ENCODE assay signal across 15 cellular contexts in genomic region chr22:31652911-31653684, GRCh38. TPM values are rescaled to one million over a fixed set of nuclear protein-coding genes. Genes with fewer than 3 reads are reported as not detected.
DNase-seq lines count a peak whose midpoint lies in the region; ATAC-seq, FAIRE-seq and TF ChIP-seq lines count a peak whose summit lies in the region.
"Had no signal": no experiment of that assay in that cellular context is flagged by ENCODE, and none has a peak within 500 bp of the region (broad histone marks: within the 10 kb centered on the region; RNA-seq: fewer than 3 reads in every experiment).

No MANE protein-coding gene starts in this region.

- peak overlapping the region; percentile 92 for H3K27ac Mint-ChIP-seq in T-helper 17 cell
- H3K27ac Mint-ChIP-seq: T-helper 1 cell treated with Interleukin-12 subunit alpha and Interleukin-12 subunit beta and Interleukin-4 antibody, amounts not matched to agents 30 μg/mL and 1 μg/mL, for 36 hours had no signal

- no peaks in the 10 kb centered on the region for H3K27me3 Mint-ChIP-seq in T-helper 17 cell

- peak; percentile 16 for DNase-seq in COR-L47 (lab: John Stamatoyannopoulos, UW)
- peak; percentile 62 for DNase-seq in LNCaP clone FGC (ENCODE audit: low read depth)
- no peak for DNase-seq in T-helper 17 cell
- DNase-seq in activated effector memory CD4-positive, alpha-beta T cell treated with anti-CD3 and anti-CD28 coated beads, Interleukin-2, amount 50 U/mL, for 16 hours = no peak
- DNase-seq in SHP77 treated with DMSO at 0.1 percent for 48 hours (lab: John Stamatoyannopoulos, UW) = no peak
- DNase-seq in urothelium cell line (ENCODE audit: low spot score) = no peak
- DNase-seq: activated CD4-positive, alpha-beta T cell treated with anti-CD3 and anti-CD28 coated beads, Interleukin-2, amount 50 U/mL, for 1 hour; anterior cingulate cortex; dermis blood vessel endothelial cell; NCI-H1436; stimulated activated CD4-positive, alpha-beta T cell treated with anti-CD3 and anti-CD28 coated beads, Interleukin-1b, Interleukin-23, amount 100 ng/mL, for 48 hours had no signal

- H3K9me3 ChIP-seq in T-helper 17 cell (ENCODE audit: control insufficient read depth, low read length, poor library complexity, severe bottlenecking) = no peaks in the 10 kb centered on the region
- no peaks in the 10 kb centered on the region for H3K9me3 ChIP-seq in neutrophil

- peaks cover 18 to 28% of the 10 kb centered on the region in 2 experiments for H3K4me1 ChIP-seq in neutrophil (ENCODE audit: control insufficient read depth in 1 of 2, insufficient read depth in 1 of 2, low read depth in 1 of 2, low read length in 1 of 2)

- H3K27me3 ChIP-seq in neutrophil = no peaks in the 10 kb centered on the region

- peaks cover 9% of the 10 kb centered on the region for H3K36me3 Mint-ChIP-seq in T-helper 17 cell (ENCODE audit: low read depth)

- H3K36me3 ChIP-seq in neutrophil = no peaks in the 10 kb centered on the region

- H3K27ac ChIP-seq in neutrophil = peak overlapping the region; percentile 58

- peaks cover 23% of the 10 kb centered on the region for H3K4me1 Mint-ChIP-seq in T-helper 17 cell

- TF ChIP-seq CTCF in LNCaP clone FGC (IDR thresholded peaks at IDR 0.05; ENCODE audit: control insufficient read depth, extremely low read depth, insufficient read depth) (no peak), neutrophil (IDR thresholded peaks at IDR 0.05) (no peak)

- H3K4me3 ChIP-seq in LNCaP clone FGC (ENCODE audit: low read depth, low read length) = no peak overlapping the region
- no peak overlapping the region for H3K4me3 ChIP-seq in neutrophil (ENCODE audit: low read depth in 1 of 2, low read length in 1 of 2)

- no peak overlapping the region for H3K4me3 Mint-ChIP-seq in T-helper 17 cell
- H3K4me3 Mint-ChIP-seq: T-helper 1 cell treated with Interleukin-12 subunit alpha and Interleukin-12 subunit beta and Interleukin-4 antibody, amounts not matched to agents 30 μg/mL and 1 μg/mL, for 36 hours had no signal

- no peak for FAIRE-seq in urothelium cell line (lab: Jason Lieb, UNC)
- FAIRE-seq: HTR-8/SVneo had no signal

- no peak for ATAC-seq in T-helper 17 cell
- no peak for ATAC-seq in GM19035 (IDR thresholded peaks at IDR 0.05; ENCODE audit: unreplicated experiment)

RNA-seq across cellular contexts. Expression of gene PISD, which starts 8.9 kb away (rescaled TPM):
- 10 to 100 TPM; 37.6 to 38.3 TPM for total RNA-seq in T-helper 17 cell

Comparison
In these comparisons a context has a peak if more than half of its experiments do, and no peak if none do; other contexts are left out.
1. DNase-seq: peak in COR-L47 (single experiment) and LNCaP clone FGC (single experiment); none in T-helper 17 cell (0 of 3), activated effector memory CD4-positive, alpha-beta T cell treated with anti-CD3 and anti-CD28 coated beads, Interleukin-2, amount 50 U/mL, for 16 hours (single experiment), SHP77 treated with DMSO at 0.1 percent for 48 hours (single experiment) and urothelium cell line (single experiment).